1 cellular context compared by ENCODE assay signal in genomic region chr10:103193820-103194529, GRCh38.
TF ChIP-seq lines count a peak whose summit lies in the region.

No MANE protein-coding gene starts in this region.

TF ChIP-seq in A549, 52 proteins besides CTCF, POLR2A, EP300 and RAD21 (continued from another document):
- no peak for TF ChIP-seq ZNF302 (CRISPR knock-in tag; IDR thresholded peaks at IDR 0.05)
- no peak for TF ChIP-seq RARB (CRISPR knock-in tag; IDR thresholded peaks at IDR 0.05)
- TF ChIP-seq ZSCAN20 (CRISPR knock-in tag; IDR thresholded peaks at IDR 0.05): no peak
- TF ChIP-seq KDM5A (IDR thresholded peaks at IDR 0.05): no peak
- TF ChIP-seq MAX (IDR thresholded peaks at IDR 0.05): no peak
- TF ChIP-seq MAZ (IDR thresholded peaks at IDR 0.05; ENCODE audit: borderline replicate concordance, low read depth, low read length): no peak
- no peak for TF ChIP-seq BCL3 (IDR thresholded peaks at IDR 0.05)
- no peak for TF ChIP-seq ATOH8 (CRISPR knock-in tag; IDR thresholded peaks at IDR 0.05; ENCODE audit: low read depth)
- TF ChIP-seq ZFP36 (IDR thresholded peaks at IDR 0.05; ENCODE audit: borderline replicate concordance, partially characterized antibody): no peak
- TF ChIP-seq E2F6 (IDR thresholded peaks at IDR 0.05; ENCODE audit: borderline replicate concordance, low read depth): no peak
